Comparison of ENCODE assay signal across 8 cellular contexts in the genomic region with DNA sequence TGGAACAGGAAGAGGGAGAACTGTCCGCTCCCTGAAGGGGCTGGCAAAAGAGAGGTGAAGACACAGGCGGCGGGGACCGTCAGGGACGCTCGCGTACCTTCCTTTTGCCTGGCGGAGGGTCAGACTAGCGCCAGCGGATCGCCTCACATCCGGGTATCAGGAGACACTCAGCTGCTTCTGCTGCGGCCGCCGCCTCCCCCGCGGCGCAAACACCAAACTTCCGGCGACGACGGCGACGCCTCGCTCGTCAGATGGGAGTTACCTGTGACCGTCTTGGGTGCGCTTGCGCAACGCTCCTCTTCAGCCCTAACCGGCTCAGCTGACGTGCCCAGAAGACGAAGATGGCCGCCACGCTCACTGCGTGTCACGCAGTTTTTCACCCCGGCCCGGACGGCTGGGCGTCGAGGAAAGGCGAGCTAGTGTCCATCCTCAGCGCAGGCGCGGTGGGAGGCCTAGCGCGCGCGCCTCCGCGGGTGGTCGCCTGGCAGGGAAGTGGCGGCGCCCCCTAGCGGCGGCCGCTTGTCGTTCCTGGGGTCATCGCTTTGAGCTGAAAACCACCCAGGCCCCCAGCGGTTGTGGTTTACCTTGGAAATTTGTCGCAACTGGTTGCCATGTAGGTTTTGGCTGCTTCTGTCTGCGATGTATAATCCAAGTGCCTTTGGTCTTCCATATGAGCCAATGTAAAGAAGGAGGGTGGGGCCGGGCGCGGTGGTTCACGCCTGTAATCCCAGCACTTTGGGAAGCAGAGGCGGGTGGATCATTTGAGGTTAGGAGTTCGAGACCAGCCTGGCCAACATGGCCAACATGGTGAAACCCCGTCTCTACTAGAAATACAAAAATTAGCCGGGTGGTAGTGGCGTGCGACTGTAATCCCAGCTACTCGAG. TPM values are rescaled to one million over a fixed set of nuclear protein-coding genes. Genes with fewer than 3 reads are reported as not detected.
A peak's percentile ranks its signal among the peaks of the same experiment; 100 is the strongest.
DNase-seq lines count a peak whose midpoint lies in the region; ATAC-seq and TF ChIP-seq lines count a peak whose summit lies in the region.

Gene ESCO1 (minus strand): TSS at position 179 of the 885 bp plus-strand sequence. CDS start 25,861 bp downstream, outside the sequence.

- no peaks in the 10 kb centered on the region for H3K36me3 ChIP-seq in ES-I3 (ENCODE audit: insufficient read depth, low read length)

- peaks cover 23% of the 10 kb centered on the region for H3K4me1 Mint-ChIP-seq in activated T-helper 2 cell treated with anti-CD3 and anti-CD28 coated beads, Interferon-gamma antibody, Interleukin-2, Interleukin-4, amounts not matched to agents 10 μg/mL and 5 μg/mL and 100 μg/mL, durations not matched to agents 14 hours and 24 hours and 36 hours (ENCODE audit: low read depth)
- peaks cover 20 to 24% of the 10 kb centered on the region in 2 donors for H3K4me1 Mint-ChIP-seq in natural killer cell treated with Interleukin-12 subunit alpha and Interleukin-12 subunit beta and Interleukin-15 and Interleukin-18, amount 100 ng/mL, for 72 hours (ENCODE audit: low read depth in 2 of 2)

- intact Hi-C loops in activated T-helper 2 cell treated with anti-CD3 and anti-CD28 coated beads, Interferon-gamma antibody, Interleukin-2, Interleukin-4, amounts not matched to agents 10 μg/mL and 5 μg/mL and 100 μg/mL, durations not matched to agents 14 hours and 24 hours and 36 hours (cut with micrococcal nuclease): loop anchor here (1.0 to 5.0 kb wide), 5 partner anchors 12 to 490 kb away; partner anchors contain the start of genes MIB1, ROCK1 and SNRPD1

- H3K9me3 ChIP-seq in ES-I3 (ENCODE audit: control insufficient read depth, insufficient read depth, low read length): no peaks in the 10 kb centered on the region

- H3K36me3 Mint-ChIP-seq in activated T-helper 2 cell treated with anti-CD3 and anti-CD28 coated beads, Interferon-gamma antibody, Interleukin-2, Interleukin-4, amounts not matched to agents 10 μg/mL and 5 μg/mL and 100 μg/mL, durations not matched to agents 14 hours and 24 hours and 36 hours (ENCODE audit: low read depth): peaks cover 8% of the 10 kb centered on the region
- H3K36me3 Mint-ChIP-seq in natural killer cell treated with Interleukin-12 subunit alpha and Interleukin-12 subunit beta and Interleukin-15 and Interleukin-18, amount 100 ng/mL, for 72 hours: no peaks in the 10 kb centered on the region

- ATAC-seq in natural killer cell treated with Interleukin-12 subunit alpha and Interleukin-12 subunit beta and Interleukin-15 and Interleukin-18, amount 100 ng/mL, for 72 hours: peak; percentile 95 to 96
- peak; percentile 96 for ATAC-seq in stimulated activated naive CD8-positive, alpha-beta T cell treated with anti-CD3 and anti-CD28 coated beads, Interleukin-15, Interleukin-2, amounts not matched to agents 100 U/mL and 50 U/mL, for 24 hours

- DNase-seq in H4 (ENCODE audit: low spot score) (peak; percentile 99), LNCaP clone FGC (ENCODE audit: low read depth) (peak; percentile 98), RWPE1 (ENCODE audit: low spot score) (peak; percentile 90), fibroblast of peridontal ligament (ENCODE audit: extremely low read depth) (peak; percentile 95)
- peak; percentile 95 for DNase-seq in activated T-helper 2 cell treated with anti-CD3 and anti-CD28 coated beads, Interferon-gamma antibody, Interleukin-2, Interleukin-4, amounts not matched to agents 10 μg/mL and 5 μg/mL and 100 μg/mL, durations not matched to agents 14 hours and 24 hours and 36 hours (ENCODE audit: low spot score)
- peak; percentile 98 for DNase-seq in natural killer cell treated with Interleukin-12 subunit alpha and Interleukin-12 subunit beta and Interleukin-15 and Interleukin-18, amount 100 ng/mL, for 72 hours (ENCODE audit: low spot score)
- peak; percentile 94 for DNase-seq in stimulated activated naive CD8-positive, alpha-beta T cell treated with anti-CD3 and anti-CD28 coated beads, Interleukin-15, Interleukin-2, amounts not matched to agents 100 U/mL and 50 U/mL, for 24 hours

- CTCF ChIA-PET in RWPE1 (lab: Yijun Ruan, JAX): interaction anchor here (0.5 to 2.4 kb wide), 14 partner anchors 10 to 1218 kb away, joined by 3 to 21 read pairs (median 3); partner anchors contain the start of gene SNRPD1

- H3K4me3 Mint-ChIP-seq in activated T-helper 2 cell treated with anti-CD3 and anti-CD28 coated beads, Interferon-gamma antibody, Interleukin-2, Interleukin-4, amounts not matched to agents 10 μg/mL and 5 μg/mL and 100 μg/mL, durations not matched to agents 14 hours and 24 hours and 36 hours (ENCODE audit: low read depth): peak within 1 kb of the TSS; percentile 98
- peak within 1 kb of the TSS; percentile 90 for H3K4me3 Mint-ChIP-seq in natural killer cell treated with Interleukin-12 subunit alpha and Interleukin-12 subunit beta and Interleukin-15 and Interleukin-18, amount 100 ng/mL, for 72 hours

- peak; percentile 87 for TF ChIP-seq CTCF in LNCaP clone FGC (IDR thresholded peaks at IDR 0.05; ENCODE audit: control insufficient read depth, extremely low read depth, insufficient read depth)
- peak; percentile 96 for TF ChIP-seq CTCF in RWPE1 (conservative IDR thresholded peaks at IDR 0.05; ENCODE audit: low read depth)

- peak within 1 kb of the TSS; percentile 74 for H3K9ac ChIP-seq in ES-I3 (ENCODE audit: low read depth, low read length)

- peak within 1 kb of the TSS; percentile 93 for H3K4me3 ChIP-seq in LNCaP clone FGC (ENCODE audit: low read depth, low read length)

- H3K27ac ChIP-seq in RWPE1: peak within 1 kb of the TSS; percentile 98

- no peaks in the 10 kb centered on the region for H3K4me1 ChIP-seq in ES-I3 (ENCODE audit: insufficient read depth, low read length)

- POLR2A ChIA-PET in RWPE1 (lab: Yijun Ruan, JAX; ENCODE audit: low non-redundant PET): interaction anchor here (0.6 kb wide), 1 partner anchor 59 kb away, joined by 5 read pairs; no protein-coding TSS in a partner anchor

- H3K27ac Mint-ChIP-seq in activated T-helper 2 cell treated with anti-CD3 and anti-CD28 coated beads, Interferon-gamma antibody, Interleukin-2, Interleukin-4, amounts not matched to agents 10 μg/mL and 5 μg/mL and 100 μg/mL, durations not matched to agents 14 hours and 24 hours and 36 hours: peak within 1 kb of the TSS; percentile 84
- H3K27ac Mint-ChIP-seq in natural killer cell treated with Interleukin-12 subunit alpha and Interleukin-12 subunit beta and Interleukin-15 and Interleukin-18, amount 100 ng/mL, for 72 hours: peak within 1 kb of the TSS; percentile 93 to 98

- no peaks in the 10 kb centered on the region for H3K9me3 Mint-ChIP-seq in activated T-helper 2 cell treated with anti-CD3 and anti-CD28 coated beads, Interferon-gamma antibody, Interleukin-2, Interleukin-4, amounts not matched to agents 10 μg/mL and 5 μg/mL and 100 μg/mL, durations not matched to agents 14 hours and 24 hours and 36 hours
- H3K9me3 Mint-ChIP-seq in natural killer cell treated with Interleukin-12 subunit alpha and Interleukin-12 subunit beta and Interleukin-15 and Interleukin-18, amount 100 ng/mL, for 72 hours: no peaks in the 10 kb centered on the region

- H3K27me3 Mint-ChIP-seq in activated T-helper 2 cell treated with anti-CD3 and anti-CD28 coated beads, Interferon-gamma antibody, Interleukin-2, Interleukin-4, amounts not matched to agents 10 μg/mL and 5 μg/mL and 100 μg/mL, durations not matched to agents 14 hours and 24 hours and 36 hours (ENCODE audit: low read depth): peaks cover 3% of the 10 kb centered on the region
- no peaks in the 10 kb centered on the region for H3K27me3 Mint-ChIP-seq in natural killer cell treated with Interleukin-12 subunit alpha and Interleukin-12 subunit beta and Interleukin-15 and Interleukin-18, amount 100 ng/mL, for 72 hours

RNA-seq across cellular contexts. Expression of gene ESCO1, which starts in this region (rescaled TPM):
- total RNA-seq in H4 (2014; rRNA removed; shearing (Covaris generic)): 13.0 and 14.2 TPM in 2 replicates
- 20.5 and 21.4 TPM in 2 replicates for total RNA-seq in activated T-helper 2 cell treated with anti-CD3 and anti-CD28 coated beads, Interferon-gamma antibody, Interleukin-2, Interleukin-4, amounts not matched to agents 10 μg/mL and 5 μg/mL and 100 μg/mL, durations not matched to agents 14 hours and 24 hours and 36 hours
- 10 to 100 TPM; 20.7 to 29.6 TPM for total RNA-seq in natural killer cell treated with Interleukin-12 subunit alpha and Interleukin-12 subunit beta and Interleukin-15 and Interleukin-18, amount 100 ng/mL, for 72 hours

Comparison
In these comparisons a context has a peak if more than half of its experiments do, and no peak if none do; other contexts are left out.
1. Peak in every context shown above with its lines: DNase-seq, ATAC-seq, H3K4me3 ChIP-seq and H3K27ac ChIP-seq.